1 cellular context compared by ENCODE assay signal in genomic region chr11:76371170-76371569, GRCh38.
TF ChIP-seq lines count a peak whose summit lies in the region.

No MANE protein-coding gene starts in this region.

TF ChIP-seq in K562, 482 proteins besides CTCF, POLR2A, EP300 and RAD21 (continued from another document and continues in another):
- TF ChIP-seq THRA (IDR thresholded peaks at IDR 0.05) (no peak), DDX20 (tag; IDR thresholded peaks at IDR 0.05; ENCODE audit: low read depth) (no peak), FOXK1 (CRISPR knock-in tag; IDR thresholded peaks at IDR 0.05; ENCODE audit: borderline replicate concordance) (no peak), MLX (CRISPR knock-in tag; conservative IDR thresholded peaks at IDR 0.05) (no peak), NFE2 (IDR thresholded peaks at IDR 0.05; ENCODE audit: low read depth) (peak; percentile 75), HDAC3 (IDR thresholded peaks at IDR 0.05; ENCODE audit: borderline replicate concordance, partially characterized antibody) (peak; percentile 49), TCFL5 (CRISPR knock-in tag; conservative IDR thresholded peaks at IDR 0.05) (no peak), HNRNPK (IDR thresholded peaks at IDR 0.05; ENCODE audit: low read depth, low read length, poor library complexity, severe bottlenecking) (no peak), SUPT5H (IDR thresholded peaks at IDR 0.05) (no peak), ATF3 (IDR thresholded peaks at IDR 0.05) (peak; percentile 75), ATF3 (CRISPR knock-in tag; conservative IDR thresholded peaks at IDR 0.05) (no peak), ZBTB33 (CRISPR knock-in tag; IDR thresholded peaks at IDR 0.05) (no peak), ZBTB43 (CRISPR knock-in tag; IDR thresholded peaks at IDR 0.05) (no peak), RBFOX2 (IDR thresholded peaks at IDR 0.05; ENCODE audit: low read depth, low read length) (no peak), FOXK2 (conservative IDR thresholded peaks at IDR 0.05 in 1 of 2, IDR thresholded peaks at IDR 0.05 in 1 of 2; ENCODE audit: low read depth in 2 of 2) (peak in 1 of 2 experiments; percentile 79), PKNOX1 (IDR thresholded peaks at IDR 0.05) (no peak), HCFC1 (IDR thresholded peaks at IDR 0.05; ENCODE audit: low read depth, low read length) (no peak), SIN3A (IDR thresholded peaks at IDR 0.05; ENCODE audit: borderline replicate concordance in 2 of 2, control insufficient read depth in 1 of 2, low read depth in 2 of 2, low read length in 2 of 2) (no peak), ZHX1 (conservative IDR thresholded peaks at IDR 0.05; ENCODE audit: low read length) (no peak), RBM22 (IDR thresholded peaks at IDR 0.05; ENCODE audit: low read depth, low read length, poor library complexity, severe bottlenecking) (no peak), SREBF2 (CRISPR knock-in tag; IDR thresholded peaks at IDR 0.05) (no peak), ZNF24 (IDR thresholded peaks at IDR 0.05) (peak; percentile 77; the same call in 1 of the 2 replicates), ATF2 (CRISPR knock-in tag; IDR thresholded peaks at IDR 0.05) (no peak), ZNF143 (CRISPR knock-in tag; IDR thresholded peaks at IDR 0.05) (no peak), NCOA2 (IDR thresholded peaks at IDR 0.05; ENCODE audit: partially characterized antibody in 2 of 2) (no peak), RFX5 (IDR thresholded peaks at IDR 0.05; ENCODE audit: low read depth, low read length) (no peak), ZBTB11 (CRISPR knock-in tag; IDR thresholded peaks at IDR 0.05) (no peak), MAFG (tag; conservative IDR thresholded peaks at IDR 0.05) (peak; percentile 41; the same call in 1 of the 2 replicates), GABPB1 (CRISPR knock-in tag; IDR thresholded peaks at IDR 0.05) (no peak), HDAC1 (IDR thresholded peaks at IDR 0.05) (0 out of 4 replicates have a peak, but pooled peaks of 1 of the 2 experiments have one; percentile 32), SMARCC2 (IDR thresholded peaks at IDR 0.05; ENCODE audit: low read depth) (no peak), VEZF1 (CRISPR knock-in tag; IDR thresholded peaks at IDR 0.05) (no peak), TAF9B (IDR thresholded peaks at IDR 0.05; ENCODE audit: partially characterized antibody) (no peak), ZNF253 (CRISPR knock-in tag; conservative IDR thresholded peaks at IDR 0.05) (no peak), ZBTB2 (IDR thresholded peaks at IDR 0.05) (no peak), ZNF707 (CRISPR knock-in tag; conservative IDR thresholded peaks at IDR 0.05) (no peak), BCOR (IDR thresholded peaks at IDR 0.05) (no peak), JUN (IDR thresholded peaks at IDR 0.05; ENCODE audit: borderline replicate concordance, low read depth, low read length) (peak; percentile 27; the same call in 1 of the 2 replicates), JUN (CRISPR knock-in tag; IDR thresholded peaks at IDR 0.05; ENCODE audit: borderline replicate concordance) (no peak), ZC3H4 (CRISPR knock-in tag; IDR thresholded peaks at IDR 0.05; ENCODE audit: borderline replicate concordance) (no peak), JUND (IDR thresholded peaks at IDR 0.05; ENCODE audit: borderline replicate concordance, low read depth, low read length) (peak; percentile 74), JUND (tag; IDR thresholded peaks at IDR 0.05; ENCODE audit: borderline replicate concordance, low read depth, low read length) (peak; percentile 68; the same call in 2 of the 3 replicates), HDAC6 (IDR thresholded peaks at IDR 0.05; ENCODE audit: low read depth, low read length) (no peak), ZNF384 (IDR thresholded peaks at IDR 0.05; ENCODE audit: low read depth, low read length) (no peak)
